26 cellular contexts compared by ENCODE assay signal in the genomic region with DNA sequence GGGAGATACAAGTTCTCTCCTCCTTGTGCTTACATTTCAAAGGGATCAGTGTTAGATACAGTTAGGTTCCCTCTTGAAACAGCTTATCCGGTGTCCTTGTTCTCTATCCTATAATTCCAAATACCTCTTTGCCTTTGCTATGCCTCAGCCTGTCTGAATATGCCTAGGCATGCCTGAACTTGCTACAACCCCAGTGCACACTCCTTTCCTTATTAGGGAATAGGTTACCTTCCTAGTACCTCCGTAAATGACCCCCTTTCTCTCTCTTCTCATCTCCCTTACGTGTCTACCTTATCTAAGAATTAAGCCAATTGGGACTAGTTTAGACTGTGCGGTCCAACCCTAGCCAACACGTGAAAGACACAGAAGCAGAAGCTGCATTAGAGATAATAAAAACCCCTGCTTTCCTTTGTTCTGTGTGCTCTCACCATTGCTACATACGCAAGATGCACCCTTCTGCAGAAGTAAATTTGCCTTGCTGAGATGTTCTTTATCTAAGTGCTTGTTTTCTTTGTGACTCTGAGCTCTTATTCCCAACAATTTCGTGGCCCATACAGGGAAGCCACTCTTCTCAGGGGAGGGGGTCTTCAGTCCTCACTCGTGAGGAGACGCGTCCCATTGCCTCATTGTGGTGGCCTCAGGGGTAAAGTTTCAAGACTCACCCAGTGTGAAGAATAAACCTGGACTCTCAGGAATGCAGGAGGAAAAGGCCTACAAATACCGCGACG.
DNase-seq lines count a peak whose midpoint lies in the region; ATAC-seq, FAIRE-seq and TF ChIP-seq lines count a peak whose summit lies in the region.
"Had no signal": no experiment of that assay in that cellular context is flagged by ENCODE, and none has a peak within 500 bp of the region (broad histone marks: within the 10 kb centered on the region; RNA-seq: fewer than 3 reads in every experiment).

No MANE protein-coding gene starts in this region.

- no peak overlapping the region for H4K91ac ChIP-seq in H9 (ENCODE audit: insufficient read length, low read depth, low read length)
- H4K91ac ChIP-seq in H1 (replicated peaks; ENCODE audit: insufficient read length, low read length): peak overlapping the region; percentile 30

- H3K79me1 ChIP-seq in H9 (ENCODE audit: insufficient read depth, low read depth, low read length, poor library complexity, severe bottlenecking) (no peaks in the 10 kb centered on the region), H1 (ENCODE audit: low read depth, low read length) (no peaks in the 10 kb centered on the region), mesendoderm (ENCODE audit: low read length) (no peaks in the 10 kb centered on the region)

- no peak for FAIRE-seq in H1 (lab: Jason Lieb, UNC)
- FAIRE-seq: GM18507, HTR-8/SVneo, K562, RCC 7860 had no signal

- H3K9ac ChIP-seq in H9 (ENCODE audit: extremely low read depth, insufficient read length, low read length): no peak overlapping the region
- no peak overlapping the region for H3K9ac ChIP-seq in H1 (replicated peaks in 1 of 4; ENCODE audit: extremely low read depth in 1 of 4, low read depth in 3 of 4, low read length in 3 of 4)
- H3K9ac ChIP-seq in mesendoderm (ENCODE audit: low read length): no peak overlapping the region
- H3K9ac ChIP-seq in colonic mucosa (ENCODE audit: low read depth in 2 of 2, low read length in 2 of 2): no peak overlapping the region
- H3K9ac ChIP-seq: SK-N-SH had no signal

- no peak overlapping the region for H2BK15ac ChIP-seq in H9 (ENCODE audit: low read depth, low read length)
- H2BK15ac ChIP-seq in H1 (ENCODE audit: low read length): no peak overlapping the region
- no peak overlapping the region for H2BK15ac ChIP-seq in mesendoderm (replicated peaks; ENCODE audit: low read depth)

- H3K27ac ChIP-seq in H9 (ENCODE audit: insufficient read length, low read depth, low read length): no peak overlapping the region
- H3K27ac ChIP-seq in H1 (ENCODE audit: low read depth, low read length): 0 out of 2 replicates have a peak overlapping the region, but pooled peaks have one; percentile 33
- no peak overlapping the region for H3K27ac ChIP-seq in mesendoderm (ENCODE audit: low read depth, low read length)
- H3K27ac ChIP-seq in colonic mucosa: no peak overlapping the region
- H3K27ac ChIP-seq: 22Rv1, C4-2B had no signal

- H3K4me2 ChIP-seq in H9 (ENCODE audit: insufficient read depth, insufficient read length, low read length): no peak overlapping the region
- H3K4me2 ChIP-seq in H1 (ENCODE audit: insufficient read depth in 1 of 2, low read depth in 2 of 2, low read length in 2 of 2): no peak overlapping the region
- H3K4me2 ChIP-seq in mesendoderm (ENCODE audit: low read length): no peak overlapping the region
- H3K4me2 ChIP-seq: SK-N-SH had no signal

- TF ChIP-seq POLR2A in H1 (IDR thresholded peaks at IDR 0.05; ENCODE audit: control extremely low read depth in 1 of 2, low read depth in 2 of 2, low read length in 2 of 2): no peak

- H2BK12ac ChIP-seq in H9 (ENCODE audit: insufficient read length, low read depth, low read length) (no peak overlapping the region), H1 (ENCODE audit: low read depth, low read length) (peak overlapping the region; percentile 64; the same call in 1 of the 2 replicates)

- CTCF ChIA-PET in H1 (lab: Charles Lee; ENCODE audit: partially characterized antibody): no interaction called here

- no peak overlapping the region for H2BK20ac ChIP-seq in H9 (ENCODE audit: low read depth, low read length, poor library complexity, severe bottlenecking)
- peak overlapping the region; percentile 89; the same call in 1 of the 2 replicates for H2BK20ac ChIP-seq in H1 (ENCODE audit: low read length)

- H3K27ac Mint-ChIP-seq in H9: no peak overlapping the region
- H3K27ac Mint-ChIP-seq: B cell; CD8-positive, alpha-beta T cell had no signal

- H3K56ac ChIP-seq in H9 (ENCODE audit: insufficient read length, low read depth, low read length): no peak overlapping the region
- no peak overlapping the region for H3K56ac ChIP-seq in H1 (replicated peaks; ENCODE audit: insufficient read length, low read depth, low read length)
- H3K56ac ChIP-seq in mesendoderm (ENCODE audit: low read length): no peak overlapping the region

- WGBS in H9 (ENCODE audit: extremely low coverage, insufficient read length, low lambda C conversion rate): no CpG with 5 or more reads among the region's 13 CpGs
- WGBS in H1 (ENCODE audit: extremely low coverage in 1 of 2, insufficient coverage in 1 of 2, insufficient read length in 1 of 2, insufficient replicate concordance in 2 of 2, low coverage in 1 of 2, low lambda C conversion rate in 2 of 2, missing lambda C conversion rate in 1 of 2), 2 experiments: 66% methylated on average over 13 of the region's 13 CpGs; no CpG with 5 or more reads in 1 of the 2 experiments
- WGBS in mesendoderm (ENCODE audit: extremely low coverage, insufficient coverage, low lambda C conversion rate): no CpG with 5 or more reads among the region's 13 CpGs

- no peak overlapping the region for H3K4me3 Mint-ChIP-seq in H9
- H3K4me3 Mint-ChIP-seq: B cell; CD8-positive, alpha-beta T cell had no signal

- peaks cover 10 to 12% of the 10 kb centered on the region in 2 experiments for H3K4me1 Mint-ChIP-seq in H9
- H3K4me1 Mint-ChIP-seq: B cell had no signal

- no peak overlapping the region for H3K14ac ChIP-seq in H9 (ENCODE audit: insufficient read depth, low read length)
- no peak overlapping the region for H3K14ac ChIP-seq in H1 (ENCODE audit: insufficient read length)

- H3K36me3 Mint-ChIP-seq in H9 (ENCODE audit: insufficient read depth in 1 of 3, low read depth in 3 of 3): peaks cover 24 to 32% (median 25%) of the 10 kb centered on the region in 3 experiments
- H3K36me3 Mint-ChIP-seq: CD8-positive, alpha-beta T cell had no signal

- H3K9me3 Mint-ChIP-seq in H9: peaks cover 22 to 24% of the 10 kb centered on the region in 2 experiments

- H3K27me3 ChIP-seq in H9 (ENCODE audit: insufficient read depth, low read length) (no peaks in the 10 kb centered on the region), H1 (replicated peaks in 1 of 4; ENCODE audit: control insufficient read depth in 3 of 4, extremely low read depth in 1 of 4, insufficient read depth in 3 of 4, low read length in 3 of 4) (no peaks in the 10 kb centered on the region), mesendoderm (ENCODE audit: insufficient read depth, low read length, poor library complexity) (no peaks in the 10 kb centered on the region), colonic mucosa (no peaks in the 10 kb centered on the region)

- peaks cover 5% of the 10 kb centered on the region for H3K4me1 ChIP-seq in H9 (ENCODE audit: insufficient read depth, low read length)
- H3K4me1 ChIP-seq in H1 (replicated peaks in 1 of 4; ENCODE audit: control insufficient read depth in 3 of 4, insufficient read depth in 4 of 4, low read length in 3 of 4): peaks cover 0 to 14% (median 9%) of the 10 kb centered on the region in 4 experiments; a peak in 6 of 7 replicates
- H3K4me1 ChIP-seq in mesendoderm (ENCODE audit: control insufficient read depth, low read depth, low read length): no peaks in the 10 kb centered on the region
- H3K4me1 ChIP-seq in colonic mucosa: no peaks in the 10 kb centered on the region
- H3K4me1 ChIP-seq: Caco-2 had no signal

- no peak overlapping the region for H4K5ac ChIP-seq in H9 (ENCODE audit: insufficient read length, low read depth, low read length)
- H4K5ac ChIP-seq in H1 (ENCODE audit: insufficient read length, low read depth, low read length): no peak overlapping the region
- H4K5ac ChIP-seq in mesendoderm (ENCODE audit: low read length): no peak overlapping the region

- intact Hi-C loops in colonic mucosa (cut with DNase I): no loop called here

- H4K8ac ChIP-seq in H9 (replicated peaks; ENCODE audit: insufficient read length, low read depth, low read length) (no peak overlapping the region), H1 (ENCODE audit: extremely low read depth, insufficient read depth, low read length) (no peak overlapping the region), mesendoderm (ENCODE audit: low read depth, low read length) (no peak overlapping the region)

- H3K36me3 ChIP-seq in H1 (ENCODE audit: control insufficient read depth in 2 of 4, insufficient read depth in 4 of 4, low read length in 3 of 4) (peaks cover 0 to 3% (median 0%) of the 10 kb centered on the region in 4 experiments; a peak in 1 of 8 replicates), mesendoderm (ENCODE audit: control insufficient read depth, insufficient read depth, low read length) (no peaks in the 10 kb centered on the region), colonic mucosa (no peaks in the 10 kb centered on the region)

- H2AFZ ChIP-seq in H9 (ENCODE audit: low read length): no peak overlapping the region
- no peak overlapping the region for H2AFZ ChIP-seq in H1 (ENCODE audit: low read length)

- peaks cover 10% of the 10 kb centered on the region for H3K27me3 Mint-ChIP-seq in H9 (ENCODE audit: low read depth)
- H3K27me3 Mint-ChIP-seq: B cell had no signal

- no peak overlapping the region for H3T11ph ChIP-seq in H9 (ENCODE audit: low read length)

- peaks cover 19% of the 10 kb centered on the region for H3K9me3 ChIP-seq in H9 (ENCODE audit: control insufficient read depth, low read depth, low read length)
- no peaks in the 10 kb centered on the region for H3K9me3 ChIP-seq in H1 (ENCODE audit: insufficient read depth in 2 of 2, low read depth in 1 of 2, low read length in 1 of 2)
- H3K9me3 ChIP-seq in colonic mucosa: no peaks in the 10 kb centered on the region
- H3K9me3 ChIP-seq: Caco-2, SK-N-SH had no signal

- no peak overlapping the region for H3K23ac ChIP-seq in H9 (ENCODE audit: insufficient read length, low read depth, low read length)
- H3K23ac ChIP-seq in H1 (ENCODE audit: insufficient read length): no peak overlapping the region
- no peak overlapping the region for H3K23ac ChIP-seq in mesendoderm (ENCODE audit: low read length)

- H4K20me1 ChIP-seq in H9 (ENCODE audit: control insufficient read depth, insufficient read depth, insufficient read length): no peaks in the 10 kb centered on the region
- H4K20me1 ChIP-seq in H1 (replicated peaks in 1 of 2; ENCODE audit: control insufficient read depth in 1 of 2, insufficient read depth in 2 of 2, low read length in 2 of 2): no peaks in the 10 kb centered on the region

- ATAC-seq in GM19397 (IDR thresholded peaks at IDR 0.05; ENCODE audit: unreplicated experiment) (no peak), HG02938 (IDR thresholded peaks at IDR 0.05; ENCODE audit: unreplicated experiment) (no peak)
- ATAC-seq: CD8-positive, alpha-beta T cell; K562 had no signal

- H3K4me3 ChIP-seq in H1 (ENCODE audit: extremely low read depth in 1 of 4, insufficient read depth in 2 of 4, low read depth in 3 of 4, low read length in 4 of 4) (no peak overlapping the region), mesendoderm (ENCODE audit: low read length) (no peak overlapping the region), colonic mucosa (no peak overlapping the region)
- H3K4me3 ChIP-seq: K562 had no signal

- H3K4ac ChIP-seq in H9 (ENCODE audit: low read depth, low read length): no peak overlapping the region
- peak overlapping the region; percentile 54 for H3K4ac ChIP-seq in H1 (replicated peaks; ENCODE audit: insufficient read length, low read depth, low read length)
- no peak overlapping the region for H3K4ac ChIP-seq in mesendoderm (ENCODE audit: low read depth, low read length)

- DNase-seq in DMS 273 (lab: John Stamatoyannopoulos, UW; ENCODE audit: unreplicated experiment): peak; percentile 20
- DNase-seq in DMS 273 treated with DMSO at 0.1 percent for 48 hours (lab: John Stamatoyannopoulos, UW): no peak
- peak; percentile 65 for DNase-seq in H9
- no peak for DNase-seq in H1 (ENCODE audit: low read depth in 1 of 2, low spot score in 2 of 2)
- DNase-seq in mesendoderm: peak; percentile 11
- no peak for DNase-seq in colonic mucosa
- DNase-seq: Caco-2; CD8-positive, alpha-beta T cell; DMS153; Kasumi-1; MV-4-11; NCI-H1105 treated with DMSO at 0.1 percent for 48 hours; NCI-H146; NCI-H1930; NCI-H2227 treated with DMSO at 0.1 percent for 48 hours; SK-N-SH; SW 1271 had no signal

- no peak for TF ChIP-seq RAD21 in H1 (IDR thresholded peaks at IDR 0.05 in 1 of 2, conservative IDR thresholded peaks at IDR 0.05 in 1 of 2; ENCODE audit: low read depth in 2 of 2, low read length in 2 of 2)

- H2AK5ac ChIP-seq in H9 (ENCODE audit: insufficient read length, low read length) (no peak overlapping the region), H1 (ENCODE audit: low read depth, low read length) (no peak overlapping the region), mesendoderm (ENCODE audit: low read length) (no peak overlapping the region)

- no peak for TF ChIP-seq EP300 in H1 (IDR thresholded peaks at IDR 0.05; ENCODE audit: borderline replicate concordance in 1 of 2, low read depth in 2 of 2, low read length in 2 of 2)

- H3K23me2 ChIP-seq in H9 (ENCODE audit: insufficient read length, low read depth, low read length, poor library complexity, severe bottlenecking): no peaks in the 10 kb centered on the region
- H3K23me2 ChIP-seq in H1 (ENCODE audit: low read depth, low read length): no peaks in the 10 kb centered on the region

- H2BK5ac ChIP-seq in H9 (ENCODE audit: insufficient read length, low read length): no peak overlapping the region
- peak overlapping the region; percentile 69; the same call in 1 of the 2 replicates for H2BK5ac ChIP-seq in H1 (ENCODE audit: low read depth, low read length)
- H2BK5ac ChIP-seq in mesendoderm (ENCODE audit: low read length): no peak overlapping the region

- TF ChIP-seq CTCF in H9 (conservative IDR thresholded peaks at IDR 0.05): no peak
- TF ChIP-seq CTCF in H1 (IDR thresholded peaks at IDR 0.05; ENCODE audit: control extremely low read depth in 1 of 3, insufficient read depth in 1 of 3, low read depth in 1 of 3, low read length in 3 of 3): no peak
- TF ChIP-seq CTCF in colonic mucosa (IDR thresholded peaks at IDR 0.05): no peak

- no peak overlapping the region for H2BK120ac ChIP-seq in H9 (ENCODE audit: low read depth, low read length, poor library complexity, severe bottlenecking)
- H2BK120ac ChIP-seq in H1 (replicated peaks; ENCODE audit: low read depth, low read length): peak overlapping the region; percentile 55
- no peak overlapping the region for H2BK120ac ChIP-seq in mesendoderm (ENCODE audit: low read depth, low read length)

- no peak overlapping the region for H3K18ac ChIP-seq in H9 (ENCODE audit: insufficient read length, low read depth, low read length)
- no peak overlapping the region for H3K18ac ChIP-seq in H1 (ENCODE audit: extremely low read depth, low read length)
- H3K18ac ChIP-seq in mesendoderm (ENCODE audit: low read length): no peak overlapping the region

- H3K79me2 ChIP-seq in H9 (ENCODE audit: insufficient read depth, low read length): no peaks in the 10 kb centered on the region
- no peaks in the 10 kb centered on the region for H3K79me2 ChIP-seq in H1 (ENCODE audit: control insufficient read depth in 1 of 2, insufficient read depth in 2 of 2, low read length in 2 of 2)
- H3K79me2 ChIP-seq in mesendoderm (ENCODE audit: control insufficient read depth, insufficient read depth, low read length): no peaks in the 10 kb centered on the region

- POLR2A ChIA-PET in H1 (lab: Charles Lee; ENCODE audit: partially characterized antibody): interaction anchor here (0.7 kb wide), 1 partner anchor 9 kb away, joined by 3 read pairs; no protein-coding TSS in a partner anchor

Comparison
In these comparisons a context has a peak if more than half of its experiments do, and no peak if none do; other contexts are left out.
1. DNase-seq: peak in DMS 273 (single experiment), H9 (single experiment) and mesendoderm (single experiment); none in DMS 273 treated with DMSO at 0.1 percent for 48 hours (single experiment), H1 (0 of 2) and colonic mucosa (single experiment).